8 cellular contexts compared by ENCODE assay signal in the genomic region with DNA sequence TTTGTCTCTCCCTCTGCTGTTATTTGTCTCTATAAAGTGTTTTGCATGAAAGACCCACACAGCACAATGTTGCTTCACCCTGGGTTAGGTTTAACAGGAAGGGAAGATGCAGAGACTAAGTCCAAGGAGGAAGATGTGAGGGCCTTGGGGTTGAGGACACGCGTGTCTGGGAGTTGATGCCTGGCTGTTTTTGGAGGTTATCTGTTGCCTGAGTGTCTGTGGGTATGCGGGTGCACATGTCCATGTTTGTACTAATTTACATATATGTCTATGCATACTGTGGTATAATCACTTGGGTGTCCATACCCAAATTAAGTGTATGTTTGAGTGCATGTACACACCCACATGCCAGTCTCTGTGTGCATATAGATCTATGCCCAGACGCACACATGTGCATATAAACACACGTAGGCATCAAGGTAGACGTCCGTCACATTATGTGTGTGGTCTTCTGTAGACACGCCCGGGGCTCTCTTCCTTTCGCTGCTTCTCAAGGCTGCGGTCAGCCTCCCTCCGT. TPM values are rescaled to one million over a fixed set of nuclear protein-coding genes. Genes with fewer than 3 reads are reported as not detected.
A peak's percentile ranks its signal among the peaks of the same experiment; 100 is the strongest.
DNase-seq lines count a peak whose midpoint lies in the region; TF ChIP-seq lines count a peak whose summit lies in the region.

No MANE protein-coding gene starts in this region.

- peaks cover 23% of the 10 kb centered on the region for H3K4me1 ChIP-seq in SJCRH30
- H3K4me1 ChIP-seq in esophagus squamous epithelium = peaks cover 23 to 62% (median 41%) of the 10 kb centered on the region in 3 donors
- H3K4me1 ChIP-seq in rectal smooth muscle tissue (ENCODE audit: control insufficient read depth, insufficient read depth, low read length) = peaks cover 8% of the 10 kb centered on the region

- H3K27ac ChIP-seq in SJCRH30 (peak overlapping the region; percentile 53), esophagus squamous epithelium (peak overlapping the region; percentile 61 to 92 (median 81)), rectal smooth muscle tissue (ENCODE audit: low read depth, low read length) (peak overlapping the region; percentile 79)

- TF ChIP-seq CTCF in esophagus squamous epithelium (IDR thresholded peaks at IDR 0.05) = no peak

- H3K9me3 ChIP-seq in SJCRH30 (replicated peaks) (no peaks in the 10 kb centered on the region), esophagus squamous epithelium (no peaks in the 10 kb centered on the region)

- H3K27me3 ChIP-seq in SJCRH30 (no peaks in the 10 kb centered on the region), esophagus squamous epithelium (peaks cover 0 to 21% (median 0%) of the 10 kb centered on the region in 4 donors), rectal smooth muscle tissue (ENCODE audit: control insufficient read depth, insufficient read depth, low read length) (no peaks in the 10 kb centered on the region)

- WGBS in esophagus squamous epithelium, 2 donors = 9 to 23% methylated on average over 7 to 11 of the region's 12 CpGs

- TF ChIP-seq POLR2A in esophagus squamous epithelium (IDR thresholded peaks at IDR 0.05) = no peak

- peak overlapping the region; percentile 69 for H3K4me3 ChIP-seq in SJCRH30
- H3K4me3 ChIP-seq in esophagus squamous epithelium = peak overlapping the region; percentile 39 to 93 (median 77)
- H3K4me3 ChIP-seq in rectal smooth muscle tissue (ENCODE audit: low read length) = peak overlapping the region; percentile 63

- H3K36me3 ChIP-seq in SJCRH30 (peaks cover 8% of the 10 kb centered on the region; the same call in 1 of the 2 replicates), esophagus squamous epithelium (no peaks in the 10 kb centered on the region), rectal smooth muscle tissue (ENCODE audit: control insufficient read depth, insufficient read depth, low read length) (no peaks in the 10 kb centered on the region)

- peak; percentile 65 for DNase-seq in DMS53 (lab: John Stamatoyannopoulos, UW)
- DNase-seq in DMS53 treated with DMSO at 0.1 percent for 48 hours (lab: John Stamatoyannopoulos, UW; ENCODE audit: unreplicated experiment) = no peak
- no peak for DNase-seq in SJCRH30
- no peak for DNase-seq in esophagus squamous epithelium (lab: John Stamatoyannopoulos, UW)
- DNase-seq in H4 (ENCODE audit: low spot score) = no peak
- DNase-seq in COLO668 (lab: John Stamatoyannopoulos, UW; ENCODE audit: unreplicated experiment) = no peak
- DNase-seq in activated CD4-positive, CD25-positive, alpha-beta regulatory T cell treated with anti-CD3 and anti-CD28 coated beads, Interleukin-2, amount 50 U/mL, for 72 hours = no peak

- intact Hi-C loops in esophagus squamous epithelium (cut with DNase I) = loop anchor here (5.0 kb wide), 1 partner anchor 132 kb away; no protein-coding TSS in a partner anchor

- H3K9ac ChIP-seq in rectal smooth muscle tissue (ENCODE audit: low read length) = no peak overlapping the region

RNA-seq across cellular contexts. Expression of a gene that starts 1.0 kb away (rescaled TPM):
- total RNA-seq in SJCRH30 (2014; rRNA removed; shearing (Covaris generic)) = 73.9 and 74.6 TPM in 2 replicates
- total RNA-seq in esophagus squamous epithelium = 1 to 10 TPM in 3 of 4 donors, under 1 TPM in 1; 0.91 to 7.4 (median 3.8) TPM
- 0.95 TPM in 1 of 2 replicates, not detected in the other for total RNA-seq in H4 (2014; rRNA removed; shearing (Covaris generic))
